Comparison of ENCODE assay signal across 1 cellular context in the genomic region with DNA sequence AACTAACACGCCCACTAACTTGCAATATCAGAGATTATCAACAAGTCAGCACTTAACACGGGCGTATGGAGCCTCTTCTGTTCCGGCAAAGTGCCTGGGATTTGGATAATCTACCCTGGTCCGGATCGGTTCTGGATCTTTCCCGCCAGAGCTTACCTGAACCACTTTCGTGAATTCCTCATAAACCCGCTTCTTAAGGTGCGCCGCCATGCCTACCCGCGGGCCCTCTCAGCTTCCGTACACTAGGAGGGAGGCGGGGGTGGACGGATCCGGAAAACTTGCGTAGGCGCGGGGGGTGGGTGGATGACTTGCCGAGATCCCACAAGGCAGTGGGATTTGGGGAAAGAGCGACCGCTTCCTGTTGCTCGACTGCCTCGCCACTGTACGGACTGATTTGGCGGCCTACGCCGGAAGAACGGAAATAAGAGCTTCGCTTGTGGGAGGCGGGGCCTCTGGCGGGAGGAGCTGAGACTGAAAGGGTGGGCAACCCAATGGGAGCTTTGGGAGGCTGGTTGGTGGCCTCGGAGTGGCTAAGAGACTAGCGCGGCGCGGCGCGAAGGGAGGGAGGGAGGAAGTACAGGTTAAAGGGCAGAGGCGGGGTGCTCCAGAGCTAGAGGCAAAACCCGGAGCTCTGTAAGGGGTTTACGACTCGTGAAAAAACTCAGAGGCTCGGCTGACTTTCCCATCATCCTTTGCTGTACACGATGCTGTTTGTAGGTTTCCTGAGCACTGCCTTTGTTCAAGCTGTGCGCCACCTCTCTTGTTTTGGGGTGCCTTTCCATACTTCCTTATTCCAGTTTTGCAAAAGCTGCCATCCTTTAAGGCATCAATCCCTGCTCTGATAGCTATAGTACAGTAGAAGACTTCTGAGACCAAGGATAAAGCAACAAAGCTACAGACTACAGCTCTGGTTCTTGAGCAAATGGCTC.
TF ChIP-seq lines count a peak whose summit lies in the region.

TSS of gene INTS4 (minus strand) at position 235 of the 929 bp plus-strand sequence. CDS start at position 210, 25 bp downstream.

TF ChIP-seq in H1, 55 proteins besides CTCF, POLR2A, EP300 and RAD21:
- peak; percentile 14 to 54; a peak in 2 of 4 replicates for TF ChIP-seq HDAC2 (IDR thresholded peaks at IDR 0.05; ENCODE audit: borderline replicate concordance in 1 of 2, low read depth in 2 of 2, low read length in 2 of 2)
- TF ChIP-seq TBP (IDR thresholded peaks at IDR 0.05; ENCODE audit: low read depth, low read length), result peak; percentile 69
- TF ChIP-seq JUN (IDR thresholded peaks at IDR 0.05; ENCODE audit: low read depth, low read length), result no peak
- TF ChIP-seq TCF12 (IDR thresholded peaks at IDR 0.05; ENCODE audit: low read depth, low read length), result no peak
- TF ChIP-seq TAF7 (optimal IDR thresholded peaks at IDR 0.05; ENCODE audit: borderline replicate concordance, low read depth, low read length), result peak; percentile 65
- TF ChIP-seq POU5F1 (IDR thresholded peaks at IDR 0.05; ENCODE audit: low read depth, low read length), result no peak
- peak; percentile 94 for TF ChIP-seq SAP30 (IDR thresholded peaks at IDR 0.05; ENCODE audit: insufficient read depth, insufficient replicate concordance, low read length)
- no peak for TF ChIP-seq BRCA1 (IDR thresholded peaks at IDR 0.05; ENCODE audit: low read depth, low read length)
- TF ChIP-seq SP4 (IDR thresholded peaks at IDR 0.05; ENCODE audit: low read length), result 0 out of 2 replicates have a peak, but pooled peaks have one; percentile 79
- peak; percentile 98 for TF ChIP-seq EGR1 (IDR thresholded peaks at IDR 0.05; ENCODE audit: borderline replicate concordance, low read depth, low read length)
- no peak for TF ChIP-seq NRF1 (IDR thresholded peaks at IDR 0.05; ENCODE audit: low read depth, low read length)
- TF ChIP-seq KDM4A (IDR thresholded peaks at IDR 0.05; ENCODE audit: low read depth, low read length, severe bottlenecking), result peak; percentile 36
- peak; percentile 49 for TF ChIP-seq CREB1 (IDR thresholded peaks at IDR 0.05)
- no peak for TF ChIP-seq SIRT6 (IDR thresholded peaks at IDR 0.05; ENCODE audit: low read length)
- peak; percentile 72 for TF ChIP-seq SP2 (IDR thresholded peaks at IDR 0.05; ENCODE audit: low read length)
- TF ChIP-seq SIX5 (IDR thresholded peaks at IDR 0.05; ENCODE audit: low read depth, low read length), result peak; percentile 6; the same call in 1 of the 2 replicates
- TF ChIP-seq ASH2L (IDR thresholded peaks at IDR 0.05; ENCODE audit: low read length), result peak; percentile 92
- TF ChIP-seq MAX (IDR thresholded peaks at IDR 0.05), result peak; percentile 64
- TF ChIP-seq, protein P1, sequence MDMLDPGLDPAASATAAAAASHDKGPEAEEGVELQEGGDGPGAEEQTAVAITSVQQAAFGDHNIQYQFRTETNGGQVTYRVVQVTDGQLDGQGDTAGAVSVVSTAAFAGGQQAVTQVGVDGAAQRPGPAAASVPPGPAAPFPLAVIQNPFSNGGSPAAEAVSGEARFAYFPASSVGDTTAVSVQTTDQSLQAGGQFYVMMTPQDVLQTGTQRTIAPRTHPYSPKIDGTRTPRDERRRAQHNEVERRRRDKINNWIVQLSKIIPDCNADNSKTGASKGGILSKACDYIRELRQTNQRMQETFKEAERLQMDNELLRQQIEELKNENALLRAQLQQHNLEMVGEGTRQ (IDR thresholded peaks at IDR 0.05; ENCODE audit: low read length), result no peak
- TF ChIP-seq PHF8 (conservative IDR thresholded peaks at IDR 0.05; ENCODE audit: low read depth, low read length), result peak; percentile 72; the same call in 1 of the 2 replicates
- TF ChIP-seq GABPA (IDR thresholded peaks at IDR 0.05; ENCODE audit: borderline replicate concordance, insufficient read depth, low read length), result peak; percentile 89; the same call in 1 of the 2 replicates
- no peak for TF ChIP-seq SUZ12 (IDR thresholded peaks at IDR 0.05; ENCODE audit: low read length)
- TF ChIP-seq ATF2 (IDR thresholded peaks at IDR 0.05; ENCODE audit: low read length), result peak; percentile 23; the same call in 1 of the 2 replicates
- TF ChIP-seq YY1 (IDR thresholded peaks at IDR 0.05; ENCODE audit: low read depth, low read length), result peak; percentile 92
- TF ChIP-seq E2F6 (IDR thresholded peaks at IDR 0.05), result peak; percentile 12; the same call in 1 of the 2 replicates
- no peak for TF ChIP-seq TEAD4 (IDR thresholded peaks at IDR 0.05; ENCODE audit: low read depth, low read length)
- TF ChIP-seq BCL11A (IDR thresholded peaks at IDR 0.05; ENCODE audit: low read depth in 2 of 2, low read length in 2 of 2), result no peak
- TF ChIP-seq POLR2AphosphoS5 (IDR thresholded peaks at IDR 0.05; ENCODE audit: low read depth, low read length), result peak; percentile 82
- TF ChIP-seq KDM1A (IDR thresholded peaks at IDR 0.05; ENCODE audit: borderline replicate concordance, low read length), result no peak
- TF ChIP-seq SIN3A (conservative IDR thresholded peaks at IDR 0.05 in 1 of 2, IDR thresholded peaks at IDR 0.05 in 1 of 2; ENCODE audit: low read depth in 1 of 2, low read length in 2 of 2), result peak in 1 of 2 experiments; percentile 84; a peak in 2 of 4 replicates
- no peak for TF ChIP-seq CTBP2 (IDR thresholded peaks at IDR 0.05; ENCODE audit: borderline replicate concordance, insufficient read depth, insufficient read length, low read length)
- TF ChIP-seq JUND (IDR thresholded peaks at IDR 0.05; ENCODE audit: low read length), result no peak
- peak; percentile 33; the same call in 1 of the 2 replicates for TF ChIP-seq RFX5 (IDR thresholded peaks at IDR 0.05; ENCODE audit: borderline replicate concordance, low read depth, low read length)
- TF ChIP-seq KDM5A (IDR thresholded peaks at IDR 0.05; ENCODE audit: low read length), result peak; percentile 51
- TF ChIP-seq GTF2F1 (IDR thresholded peaks at IDR 0.05; ENCODE audit: borderline replicate concordance, low read depth, low read length), result no peak
- no peak for TF ChIP-seq HDAC6 (IDR thresholded peaks at IDR 0.05; ENCODE audit: low read depth, low read length)
- peak; percentile 98 for TF ChIP-seq SP1 (IDR thresholded peaks at IDR 0.05; ENCODE audit: low read depth, low read length)
- no peak for TF ChIP-seq CHD7 (IDR thresholded peaks at IDR 0.05; ENCODE audit: insufficient replicate concordance, low read length)
- peak; percentile 82 for TF ChIP-seq CHD2 (IDR thresholded peaks at IDR 0.05; ENCODE audit: low read length)
- no peak for TF ChIP-seq ZNF274 (IDR thresholded peaks at IDR 0.05; ENCODE audit: borderline replicate concordance, extremely low read depth, low read length)
- TF ChIP-seq RBBP5 (IDR thresholded peaks at IDR 0.05; ENCODE audit: borderline replicate concordance, low read depth, low read length), result no peak
- no peak for TF ChIP-seq BACH1 (IDR thresholded peaks at IDR 0.05; ENCODE audit: low read length)
- TF ChIP-seq CHD1 (IDR thresholded peaks at IDR 0.05; ENCODE audit: low read depth, low read length), result no peak
- TF ChIP-seq TAF1 (IDR thresholded peaks at IDR 0.05; ENCODE audit: low read depth, low read length), result peak; percentile 92
- TF ChIP-seq RXRA (IDR thresholded peaks at IDR 0.05; ENCODE audit: insufficient read depth, low read depth, low read length), result no peak
